ENCODE assay signal across 8 cellular contexts in the genomic region with DNA sequence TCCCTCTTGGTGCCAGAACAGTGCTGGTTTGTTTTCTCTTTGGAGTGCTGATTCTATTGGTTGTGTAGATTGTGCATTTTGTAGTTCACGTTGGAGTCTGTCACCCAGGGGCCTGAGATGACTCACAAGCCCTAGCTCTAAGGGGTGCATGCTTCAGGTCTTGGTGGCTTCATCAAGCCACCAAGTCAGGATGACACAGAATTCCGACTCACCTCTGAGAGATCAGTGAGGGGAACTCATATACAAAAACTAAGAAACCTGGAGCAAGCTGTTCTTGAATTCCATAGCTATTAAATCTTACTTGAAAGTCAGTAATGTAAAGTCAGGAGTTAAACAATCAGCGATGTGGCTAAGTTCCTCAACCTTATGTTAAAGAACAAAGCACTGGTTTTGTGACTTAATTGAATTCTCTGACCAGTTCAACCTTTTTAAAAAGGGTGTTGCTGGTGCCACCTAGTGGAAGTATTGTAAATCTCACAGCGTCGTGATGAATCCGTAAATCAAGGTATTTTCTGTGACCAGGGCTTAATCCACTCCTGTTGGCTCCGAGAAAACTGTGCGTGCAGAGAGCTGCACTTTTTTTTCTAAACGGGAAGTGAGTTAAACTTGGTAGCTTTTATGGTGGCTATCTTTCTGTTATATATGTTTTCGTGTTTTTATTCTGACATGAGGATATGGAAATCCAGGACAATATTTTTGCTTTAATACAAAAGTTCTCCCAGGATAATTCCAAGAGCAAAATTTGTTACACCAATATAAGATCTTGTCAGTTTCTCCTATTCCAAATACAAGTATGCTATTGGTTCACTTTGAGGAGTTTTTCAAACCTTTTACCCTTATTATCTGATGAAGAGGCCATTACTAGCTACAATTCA. TPM values are rescaled to one million over a fixed set of nuclear protein-coding genes. Genes with fewer than 3 reads are reported as not detected.
DNase-seq lines count a peak whose midpoint lies in the region; ATAC-seq and TF ChIP-seq lines count a peak whose summit lies in the region.

No MANE protein-coding gene starts in this region.

- TF ChIP-seq CTCF in 22Rv1 (IDR thresholded peaks at IDR 0.05) (peak; percentile 86), HCT116 (IDR thresholded peaks at IDR 0.05 in 2 of 3, conservative IDR thresholded peaks at IDR 0.05 in 1 of 3; ENCODE audit: borderline replicate concordance in 1 of 3, insufficient read depth in 1 of 3, low read depth in 2 of 3, low read length in 2 of 3) (peak; percentile 66 to 88 (median 86)), Loucy (conservative IDR thresholded peaks at IDR 0.05; ENCODE audit: low read length) (peak; percentile 89), RWPE2 (IDR thresholded peaks at IDR 0.05; ENCODE audit: poor library complexity, severe bottlenecking) (peak; percentile 88), mammary epithelial cell (conservative IDR thresholded peaks at IDR 0.05 in 1 of 2, IDR thresholded peaks at IDR 0.05 in 1 of 2; ENCODE audit: extremely low read depth in 1 of 2, insufficient read depth in 1 of 2, low read depth in 1 of 2, low read length in 2 of 2) (peak; percentile 68 to 74)

- H3K9me3 ChIP-seq in HCT116 (ENCODE audit: control insufficient read depth in 1 of 2, insufficient read depth in 1 of 2, low read depth in 1 of 2, low read length in 2 of 2) = no peaks in the 10 kb centered on the region
- H3K9me3 ChIP-seq in Loucy (ENCODE audit: insufficient read depth, low read depth, low read length) = no peaks in the 10 kb centered on the region
- H3K9me3 ChIP-seq in RWPE2 (ENCODE audit: severe bottlenecking) = no peaks in the 10 kb centered on the region
- no peaks in the 10 kb centered on the region for H3K9me3 ChIP-seq in mammary epithelial cell (replicated peaks; ENCODE audit: insufficient read depth, low read length)

- RAD21 ChIA-PET in HCT116 (lab: Charles Lee; ENCODE audit: low non-redundant PET in 1 of 2, low total read pairs in 2 of 2, uncharacterized antibody in 2 of 2, unreplicated experiment in 2 of 2) = no interaction called here

- H3K9ac ChIP-seq in HCT116 (ENCODE audit: low read length) (peak overlapping the region; percentile 1; the same call in 1 of the 2 replicates), Loucy (ENCODE audit: low read depth, low read length, poor library complexity, severe bottlenecking) (no peak overlapping the region), mammary epithelial cell (ENCODE audit: insufficient read depth, low read length) (no peak overlapping the region)

- CTCF ChIA-PET in HCT116 (lab: Charles Lee) = interaction anchor here (0.5 to 3.0 kb wide), 16 partner anchors 11 to 275 kb away, joined by 3 to 29 read pairs (median 4); no protein-coding TSS in a partner anchor
- CTCF ChIA-PET in mammary epithelial cell (lab: Charles Lee; ENCODE audit: low non-redundant PET) = interaction anchor here (0.6 to 1.5 kb wide), 3 partner anchors 24 to 207 kb away, joined by 3 to 15 read pairs (median 5); no protein-coding TSS in a partner anchor

- ATAC-seq in HCT116 = peak; percentile 94
- peak; percentile 87 for ATAC-seq in RWPE2 (ENCODE audit: low read depth)

- POLR2A ChIA-PET in HCT116 (lab: Charles Lee) = no interaction called here

- BruUV-seq in HCT116 (replicated peaks; lab: Mats Ljungman, UMichigan) = no TSS peak
- BruUV-seq in mammary epithelial cell (replicated peaks; lab: Mats Ljungman, UMichigan) = no TSS peak

- intact Hi-C loops in HCT116 (cut with micrococcal nuclease) (loop anchor here (1.0 to 2.0 kb wide), 2 partner anchors 132 to 208 kb away; no protein-coding TSS in a partner anchor), mammary epithelial cell (cut with micrococcal nuclease) (loop anchor here (1.0 to 5.0 kb wide), 6 partner anchors 27 to 259 kb away; no protein-coding TSS in a partner anchor)

- H3K4me2 ChIP-seq in HCT116 (ENCODE audit: low read length) (peak overlapping the region; percentile 43), Loucy (ENCODE audit: low read depth, low read length, poor library complexity, severe bottlenecking) (no peak overlapping the region), mammary epithelial cell (ENCODE audit: insufficient read depth, low read depth, low read length) (peak overlapping the region; percentile 28)

- H2AFZ ChIP-seq in HCT116 (ENCODE audit: low read depth, low read length, poor library complexity, severe bottlenecking) (peak overlapping the region; percentile 97), Loucy (ENCODE audit: low read length) (0 out of 2 replicates have a peak overlapping the region, but pooled peaks have one; percentile 39), mammary epithelial cell (ENCODE audit: low read depth, low read length) (peak overlapping the region; percentile 53)

- H3K9me2 ChIP-seq in HCT116 (ENCODE audit: insufficient read depth) (no peaks in the 10 kb centered on the region), Loucy (replicated peaks; ENCODE audit: low read depth, low read length) (no peaks in the 10 kb centered on the region)

- H3K36me3 ChIP-seq in HCT116 (ENCODE audit: control insufficient read depth in 1 of 2, insufficient read depth in 2 of 2, low read length in 2 of 2) (no peaks in the 10 kb centered on the region), Loucy (ENCODE audit: insufficient read depth, low read length) (no peaks in the 10 kb centered on the region), RWPE2 (ENCODE audit: low read depth) (no peaks in the 10 kb centered on the region), mammary epithelial cell (ENCODE audit: insufficient read depth, low read length) (no peaks in the 10 kb centered on the region)

- H3K27me3 ChIP-seq in HCT116 (ENCODE audit: insufficient read depth, low read length) (no peaks in the 10 kb centered on the region), Loucy (ENCODE audit: insufficient read depth, low read length, poor library complexity, severe bottlenecking) (no peaks in the 10 kb centered on the region), RWPE2 (ENCODE audit: insufficient read depth, poor library complexity, severe bottlenecking) (no peaks in the 10 kb centered on the region), mammary epithelial cell (ENCODE audit: insufficient read depth, low read length) (no peaks in the 10 kb centered on the region)

- WGBS in mammary epithelial cell (ENCODE audit: low coverage, missing lambda C conversion rate) = 20% methylated on average over 10 of the region's 10 CpGs

- peaks cover 0 to 9% of the 10 kb centered on the region in 2 experiments; a peak in 2 of 4 replicates for H3K4me1 ChIP-seq in HCT116 (ENCODE audit: control insufficient read depth in 1 of 2, insufficient read depth in 2 of 2, low read length in 2 of 2)
- H3K4me1 ChIP-seq in Loucy (ENCODE audit: insufficient read depth, low read length, poor library complexity, severe bottlenecking) = no peaks in the 10 kb centered on the region
- no peaks in the 10 kb centered on the region for H3K4me1 ChIP-seq in RWPE2 (ENCODE audit: insufficient read depth, poor library complexity, severe bottlenecking)
- peaks cover 3% of the 10 kb centered on the region for H3K4me1 ChIP-seq in mammary epithelial cell (ENCODE audit: insufficient read depth, low read length)

- DNase-seq in GM03348 (ENCODE audit: low spot score) (peak; percentile 79), HCT116 (ENCODE audit: low read depth, low spot score) (peak; percentile 70), RWPE2 (ENCODE audit: low spot score) (no peak), mammary epithelial cell (peak; percentile 66), kidney glomerular epithelial cell (lab: John Stamatoyannopoulos, UW) (peak; percentile 62)
- peak; percentile 10 for DNase-seq in stimulated activated CD8-positive, alpha-beta memory T cell treated with anti-CD3 and anti-CD28 coated beads, Interleukin-12 subunit alpha, Interleukin-12 subunit beta, amount 100 ng/mL, for 1 hour (ENCODE audit: low read depth)

- no peak overlapping the region for H3K27ac ChIP-seq in 22Rv1
- H3K27ac ChIP-seq in HCT116 (ENCODE audit: low read depth, low read length) = no peak overlapping the region
- H3K27ac ChIP-seq in RWPE2 (ENCODE audit: poor library complexity, severe bottlenecking) = no peak overlapping the region
- no peak overlapping the region for H3K27ac ChIP-seq in mammary epithelial cell (ENCODE audit: insufficient read depth, low read depth, low read length)

- peak; percentile 82 for TF ChIP-seq RAD21 in HCT116 (IDR thresholded peaks at IDR 0.05; ENCODE audit: low read depth)

- no peak overlapping the region for H3K4me3 ChIP-seq in HCT116 (replicated peaks in 1 of 2; ENCODE audit: low read depth in 1 of 2, low read length in 2 of 2)
- no peak overlapping the region for H3K4me3 ChIP-seq in Loucy (ENCODE audit: low read length, poor library complexity, severe bottlenecking)
- no peak overlapping the region for H3K4me3 ChIP-seq in RWPE2 (ENCODE audit: severe bottlenecking)
- H3K4me3 ChIP-seq in mammary epithelial cell (replicated peaks in 1 of 3; ENCODE audit: insufficient read depth in 1 of 3, low read depth in 2 of 3, low read length in 3 of 3) = no peak overlapping the region

- no peaks in the 10 kb centered on the region for H3F3A ChIP-seq in Loucy (ENCODE audit: low read depth)

- no peaks in the 10 kb centered on the region for H4K20me1 ChIP-seq in HCT116 (ENCODE audit: insufficient read depth)
- no peaks in the 10 kb centered on the region for H4K20me1 ChIP-seq in Loucy (ENCODE audit: insufficient read depth, low read length, poor library complexity, severe bottlenecking)
- no peaks in the 10 kb centered on the region for H4K20me1 ChIP-seq in mammary epithelial cell (ENCODE audit: insufficient read depth, low read length)

- dilution Hi-C loops in mammary epithelial cell (cut with HindIII; ENCODE audit: low sequenced_read_pairs) = no loop called here

- in situ Hi-C loops in mammary epithelial cell (cut with MboI; ENCODE audit: low sequenced_read_pairs in 2 of 2) = loop anchor here (5.0 to 25.0 kb wide), 2 partner anchors 129 to 209 kb away; no protein-coding TSS in a partner anchor

- no peaks in the 10 kb centered on the region for H3K79me2 ChIP-seq in HCT116 (ENCODE audit: insufficient read depth, low read length)
- no peaks in the 10 kb centered on the region for H3K79me2 ChIP-seq in Loucy (ENCODE audit: insufficient read depth, low read length)
- no peaks in the 10 kb centered on the region for H3K79me2 ChIP-seq in mammary epithelial cell (ENCODE audit: insufficient read depth, low read length)

- TF ChIP-seq POLR2A in HCT116 (IDR thresholded peaks at IDR 0.05; ENCODE audit: borderline replicate concordance, extremely low read depth, insufficient read depth, insufficient read length) = no peak

TF ChIP-seq in HCT116, 20 proteins besides CTCF, POLR2A, EP300 and RAD21 (continues in another document):
- no peak for TF ChIP-seq EZH2 (IDR thresholded peaks at IDR 0.05)
- no peak for TF ChIP-seq ELF1 (IDR thresholded peaks at IDR 0.05; ENCODE audit: borderline replicate concordance, low read depth)
- TF ChIP-seq, protein P1, sequence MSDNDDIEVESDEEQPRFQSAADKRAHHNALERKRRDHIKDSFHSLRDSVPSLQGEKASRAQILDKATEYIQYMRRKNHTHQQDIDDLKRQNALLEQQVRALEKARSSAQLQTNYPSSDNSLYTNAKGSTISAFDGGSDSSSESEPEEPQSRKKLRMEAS (IDR thresholded peaks at IDR 0.05) = no peak
- no peak for TF ChIP-seq ZFX (IDR thresholded peaks at IDR 0.05)

RNA-seq across cellular contexts. Expression of gene MMP13, which starts 14.6 kb away (rescaled TPM):
- total RNA-seq in HCT116 (2021; ENCODE audit: unreplicated experiment) = not detected
- not detected in 2 replicates for polyA plus RNA-seq in HCT116 (2012)
- total RNA-seq in mammary epithelial cell = under 1 TPM in 1 of 2 donors, not detected in 1; 0.35 TPM
- polyA plus RNA-seq in mammary epithelial cell = 0.06 TPM
- polyA minus RNA-seq in mammary epithelial cell = not detected

Comparison
In these comparisons a context has a peak if more than half of its experiments do, and no peak if none do; other contexts are left out.
1. H2AFZ ChIP-seq: peak in every context shown above with its lines; median percentile 97 in HCT116; 53 in mammary epithelial cell; 39 in Loucy.